ENCODE assay signal across 20 cellular contexts in genomic region chr2:11093467-11093866, GRCh38.
DNase-seq lines count a peak whose midpoint lies in the region; ATAC-seq, FAIRE-seq and TF ChIP-seq lines count a peak whose summit lies in the region.
"Had no signal": no experiment of that assay in that cellular context is flagged by ENCODE, and none has a peak within 500 bp of the region (broad histone marks: within the 10 kb centered on the region; RNA-seq: fewer than 3 reads in every experiment).

No MANE protein-coding gene starts in this region.

- H3K9me3 ChIP-seq in H1 (ENCODE audit: insufficient read depth in 2 of 2, low read depth in 1 of 2, low read length in 1 of 2) (no peaks in the 10 kb centered on the region), neuronal stem cell (replicated peaks in 1 of 2; ENCODE audit: control insufficient read depth in 2 of 2, insufficient read depth in 1 of 2, low read depth in 1 of 2, low read length in 2 of 2) (no peaks in the 10 kb centered on the region)
- H3K9me3 ChIP-seq: BLaER1 had no signal

- H2BK15ac ChIP-seq in H1 (ENCODE audit: low read length) (no peak overlapping the region), neuronal stem cell (ENCODE audit: low read length) (no peak overlapping the region)

- intact Hi-C loops in natural killer cell (cut with micrococcal nuclease), result no loop called here

- no peak overlapping the region for H3K23ac ChIP-seq in H1 (ENCODE audit: insufficient read length)
- H3K23ac ChIP-seq in neuronal stem cell (ENCODE audit: low read depth, low read length, poor library complexity), result no peak overlapping the region

- WGBS in H1 (ENCODE audit: extremely low coverage in 1 of 2, insufficient coverage in 1 of 2, insufficient read length in 1 of 2, insufficient replicate concordance in 2 of 2, low coverage in 1 of 2, low lambda C conversion rate in 2 of 2, missing lambda C conversion rate in 1 of 2), 2 experiments, result 85% methylated on average over 4 of the region's 4 CpGs; no CpG with 5 or more reads in 1 of the 2 experiments
- WGBS in neuronal stem cell (ENCODE audit: extremely low coverage in 2 of 2, insufficient read length in 2 of 2, insufficient replicate concordance in 1 of 2), 2 donors, result no CpG with 5 or more reads among the region's 4 CpGs

- TF ChIP-seq POLR2A in H1 (IDR thresholded peaks at IDR 0.05; ENCODE audit: control extremely low read depth in 1 of 2, low read depth in 2 of 2, low read length in 2 of 2), result no peak

- H2AK5ac ChIP-seq in H1 (ENCODE audit: low read depth, low read length), result no peak overlapping the region
- H2AK5ac ChIP-seq in neuronal stem cell (ENCODE audit: low read depth, low read length), result no peak overlapping the region

- TF ChIP-seq CTCF in natural killer cell (IDR thresholded peaks at IDR 0.05) (no peak), H1 (IDR thresholded peaks at IDR 0.05; ENCODE audit: control extremely low read depth in 1 of 3, insufficient read depth in 1 of 3, low read depth in 1 of 3, low read length in 3 of 3) (no peak), foreskin keratinocyte (conservative IDR thresholded peaks at IDR 0.05) (no peak)

- H3K79me1 ChIP-seq in H1 (ENCODE audit: low read depth, low read length) (no peaks in the 10 kb centered on the region; the same call in 1 of the 2 replicates), neuronal stem cell (ENCODE audit: low read depth, low read length) (no peaks in the 10 kb centered on the region)

- H3K18ac ChIP-seq in H1 (ENCODE audit: extremely low read depth, low read length) (no peak overlapping the region), neuronal stem cell (ENCODE audit: low read length) (peak overlapping the region; percentile 50)

- TF ChIP-seq EP300 in H1 (IDR thresholded peaks at IDR 0.05; ENCODE audit: borderline replicate concordance in 1 of 2, low read depth in 2 of 2, low read length in 2 of 2), result no peak

- H3K4me3 Mint-ChIP-seq in natural killer cell treated with Interleukin-12 subunit alpha and Interleukin-12 subunit beta and Interleukin-15 and Interleukin-18, amount 100 ng/mL, for 72 hours, result no peak overlapping the region
- no peak overlapping the region for H3K4me3 Mint-ChIP-seq in natural killer cell
- H3K4me3 Mint-ChIP-seq: CD4-positive, CD25-positive, alpha-beta regulatory T cell had no signal

- H3K4ac ChIP-seq in H1 (replicated peaks; ENCODE audit: insufficient read length, low read depth, low read length), result no peak overlapping the region
- no peak overlapping the region for H3K4ac ChIP-seq in neuronal stem cell (ENCODE audit: low read length)

- H3K36me3 ChIP-seq in H1 (ENCODE audit: control insufficient read depth in 2 of 4, insufficient read depth in 4 of 4, low read length in 3 of 4) (no peaks in the 10 kb centered on the region), neuronal stem cell (replicated peaks in 1 of 2; ENCODE audit: control insufficient read depth in 2 of 2, insufficient read depth in 2 of 2, low read length in 2 of 2) (no peaks in the 10 kb centered on the region)
- H3K36me3 ChIP-seq: BLaER1 had no signal

- H2BK20ac ChIP-seq in H1 (ENCODE audit: low read length), result no peak overlapping the region

- H4K8ac ChIP-seq in H1 (ENCODE audit: extremely low read depth, insufficient read depth, low read length) (no peak overlapping the region), neuronal stem cell (ENCODE audit: low read depth, low read length) (no peak overlapping the region)

- peak; percentile 35 to 43 for ATAC-seq in natural killer cell treated with Interleukin-12 subunit alpha and Interleukin-12 subunit beta and Interleukin-15 and Interleukin-18, amount 100 ng/mL, for 72 hours
- ATAC-seq in natural killer cell (no peak), foreskin keratinocyte (no peak), HG03571 (IDR thresholded peaks at IDR 0.05; ENCODE audit: unreplicated experiment) (no peak), HG03175 (IDR thresholded peaks at IDR 0.05; ENCODE audit: unreplicated experiment) (no peak)

- H4K91ac ChIP-seq in H1 (replicated peaks; ENCODE audit: insufficient read length, low read length) (no peak overlapping the region), neuronal stem cell (ENCODE audit: low read depth, low read length, poor library complexity) (no peak overlapping the region)

- H2BK120ac ChIP-seq in H1 (replicated peaks; ENCODE audit: low read depth, low read length), result no peak overlapping the region
- no peak overlapping the region for H2BK120ac ChIP-seq in neuronal stem cell (ENCODE audit: low read depth, low read length)

- H3K27me3 ChIP-seq in H1 (replicated peaks in 1 of 4; ENCODE audit: control insufficient read depth in 3 of 4, extremely low read depth in 1 of 4, insufficient read depth in 3 of 4, low read length in 3 of 4), result no peaks in the 10 kb centered on the region
- H3K27me3 ChIP-seq in neuronal stem cell (ENCODE audit: control insufficient read depth in 3 of 3, insufficient read depth in 3 of 3, low read depth in 1 of 3, low read length in 3 of 3), result peaks cover 0 to 8% (median 0%) of the 10 kb centered on the region in 3 experiments
- H3K27me3 ChIP-seq in foreskin keratinocyte, result peaks cover 2% of the 10 kb centered on the region
- H3K27me3 ChIP-seq: BLaER1 had no signal

- H4K5ac ChIP-seq in H1 (ENCODE audit: insufficient read length, low read depth, low read length), result no peak overlapping the region

- no peaks in the 10 kb centered on the region for H3K79me2 ChIP-seq in H1 (ENCODE audit: control insufficient read depth in 1 of 2, insufficient read depth in 2 of 2, low read length in 2 of 2)

- peaks cover 0 to 5% of the 10 kb centered on the region in 2 donors for H3K27me3 Mint-ChIP-seq in natural killer cell treated with Interleukin-12 subunit alpha and Interleukin-12 subunit beta and Interleukin-15 and Interleukin-18, amount 100 ng/mL, for 72 hours
- peaks cover 5 to 8% of the 10 kb centered on the region in 2 donors for H3K27me3 Mint-ChIP-seq in natural killer cell (ENCODE audit: low read depth in 2 of 2)

- H3K4me2 ChIP-seq in H1 (ENCODE audit: insufficient read depth in 1 of 2, low read depth in 2 of 2, low read length in 2 of 2) (no peak overlapping the region), neuronal stem cell (ENCODE audit: insufficient read depth, low read length, poor library complexity, severe bottlenecking) (no peak overlapping the region)
- H3K4me2 ChIP-seq: BLaER1 had no signal

- no peaks in the 10 kb centered on the region for H3K36me3 Mint-ChIP-seq in natural killer cell treated with Interleukin-12 subunit alpha and Interleukin-12 subunit beta and Interleukin-15 and Interleukin-18, amount 100 ng/mL, for 72 hours
- no peaks in the 10 kb centered on the region for H3K36me3 Mint-ChIP-seq in natural killer cell
- H3K36me3 Mint-ChIP-seq: CD4-positive, CD25-positive, alpha-beta regulatory T cell had no signal

- no peaks in the 10 kb centered on the region for H3K9me3 Mint-ChIP-seq in natural killer cell treated with Interleukin-12 subunit alpha and Interleukin-12 subunit beta and Interleukin-15 and Interleukin-18, amount 100 ng/mL, for 72 hours
- H3K9me3 Mint-ChIP-seq in natural killer cell, result no peaks in the 10 kb centered on the region
- H3K9me3 Mint-ChIP-seq: CD4-positive, CD25-positive, alpha-beta regulatory T cell had no signal

- CTCF ChIA-PET in H1 (lab: Charles Lee; ENCODE audit: partially characterized antibody), result interaction anchor here (0.6 to 5.1 kb wide), 17 partner anchors 10 to 489 kb away, joined by 3 to 23 read pairs (median 3); a partner anchor contains a TSS

- no peak for TF ChIP-seq RAD21 in H1 (IDR thresholded peaks at IDR 0.05 in 1 of 2, conservative IDR thresholded peaks at IDR 0.05 in 1 of 2; ENCODE audit: low read depth in 2 of 2, low read length in 2 of 2)

- H3K4me3 ChIP-seq in H1 (ENCODE audit: extremely low read depth in 1 of 4, insufficient read depth in 2 of 4, low read depth in 3 of 4, low read length in 4 of 4) (no peak overlapping the region), neuronal stem cell (ENCODE audit: low read length in 2 of 2) (no peak overlapping the region)
- H3K4me3 ChIP-seq: BLaER1 had no signal

- H2BK12ac ChIP-seq in H1 (ENCODE audit: low read depth, low read length), result no peak overlapping the region
- H2BK12ac ChIP-seq in neuronal stem cell (ENCODE audit: low read length), result no peak overlapping the region

- H3K4me1 Mint-ChIP-seq in natural killer cell treated with Interleukin-12 subunit alpha and Interleukin-12 subunit beta and Interleukin-15 and Interleukin-18, amount 100 ng/mL, for 72 hours (ENCODE audit: low read depth in 2 of 2), result no peaks in the 10 kb centered on the region
- H3K4me1 Mint-ChIP-seq in natural killer cell, result no peaks in the 10 kb centered on the region
- H3K4me1 Mint-ChIP-seq: CD4-positive, CD25-positive, alpha-beta regulatory T cell had no signal

- no peak for FAIRE-seq in H1 (lab: Jason Lieb, UNC)
- FAIRE-seq: GM12892 had no signal

- H2AFZ ChIP-seq in H1 (ENCODE audit: low read length), result peak overlapping the region; percentile 51
- peak overlapping the region; percentile 67 for H2AFZ ChIP-seq in neuronal stem cell (ENCODE audit: low read length)

- POLR2A ChIA-PET in H1 (lab: Charles Lee; ENCODE audit: partially characterized antibody), result no interaction called here

- H3K23me2 ChIP-seq in H1 (ENCODE audit: low read depth, low read length), result no peaks in the 10 kb centered on the region

- H3K4me1 ChIP-seq in H1 (replicated peaks in 1 of 4; ENCODE audit: control insufficient read depth in 3 of 4, insufficient read depth in 4 of 4, low read length in 3 of 4) (peaks cover 0 to 4% (median 1%) of the 10 kb centered on the region in 4 experiments; a peak in 3 of 7 replicates), neuronal stem cell (ENCODE audit: control insufficient read depth in 2 of 2, insufficient read depth in 1 of 2, low read depth in 1 of 2, low read length in 2 of 2) (peaks cover 0 to 4% of the 10 kb centered on the region in 2 donors), foreskin keratinocyte (no peaks in the 10 kb centered on the region)
- H3K4me1 ChIP-seq: BLaER1 had no signal

- no peak overlapping the region for H3K27ac Mint-ChIP-seq in natural killer cell treated with Interleukin-12 subunit alpha and Interleukin-12 subunit beta and Interleukin-15 and Interleukin-18, amount 100 ng/mL, for 72 hours
- H3K27ac Mint-ChIP-seq in natural killer cell, result no peak overlapping the region
- H3K27ac Mint-ChIP-seq: CD4-positive, CD25-positive, alpha-beta regulatory T cell had no signal

- DNase-seq in natural killer cell treated with Interleukin-12 subunit alpha and Interleukin-12 subunit beta and Interleukin-15 and Interleukin-18, amount 100 ng/mL, for 72 hours (ENCODE audit: low spot score), result no peak
- DNase-seq in natural killer cell (no peak), H1 (ENCODE audit: low read depth in 1 of 2, low spot score in 2 of 2) (no peak), neuronal stem cell (ENCODE audit: low spot score) (no peak), foreskin keratinocyte (no peak)
- DNase-seq: CD4-positive, CD25-positive, alpha-beta regulatory T cell; DMS153; DND-41; H7; NCI-H1048; NCI-H1417 treated with DMSO at 0.1 percent for 48 hours; NCI-H1694 treated with DMSO at 0.1 percent for 48 hours; NCI-H2227 treated with DMSO at 0.1 percent for 48 hours; NCI-H69; Right ventricle myocardium superior; RPMI8226 had no signal

- H4K20me1 ChIP-seq in H1 (replicated peaks in 1 of 2; ENCODE audit: control insufficient read depth in 1 of 2, insufficient read depth in 2 of 2, low read length in 2 of 2), result no peaks in the 10 kb centered on the region
- H4K20me1 ChIP-seq: BLaER1 had no signal

- H3K14ac ChIP-seq in H1 (ENCODE audit: insufficient read length) (no peak overlapping the region), neuronal stem cell (ENCODE audit: low read length) (peak overlapping the region; percentile 39)

- H3K9ac ChIP-seq in H1 (replicated peaks in 1 of 4; ENCODE audit: extremely low read depth in 1 of 4, low read depth in 3 of 4, low read length in 3 of 4) (no peak overlapping the region), neuronal stem cell (ENCODE audit: low read depth, low read length, poor library complexity) (no peak overlapping the region)
- H3K9ac ChIP-seq: BLaER1 had no signal

- H3K56ac ChIP-seq in H1 (replicated peaks; ENCODE audit: insufficient read length, low read depth, low read length), result no peak overlapping the region

- H3K27ac ChIP-seq in H1 (ENCODE audit: low read depth, low read length) (no peak overlapping the region), neuronal stem cell (replicated peaks; ENCODE audit: low read length) (no peak overlapping the region), foreskin keratinocyte (no peak overlapping the region)
- H3K27ac ChIP-seq: BLaER1 had no signal

- H2BK5ac ChIP-seq in H1 (ENCODE audit: low read depth, low read length), result no peak overlapping the region
- H2BK5ac ChIP-seq in neuronal stem cell (ENCODE audit: low read length), result no peak overlapping the region

Comparison
In these comparisons a context has a peak if more than half of its experiments do, and no peak if none do; other contexts are left out.
1. ATAC-seq: peak in natural killer cell treated with Interleukin-12 subunit alpha and Interleukin-12 subunit beta and Interleukin-15 and Interleukin-18, amount 100 ng/mL, for 72 hours (2 of 2); none in natural killer cell (0 of 3), foreskin keratinocyte (single experiment), HG03571 (single experiment) and HG03175 (single experiment).